ENCODE assay signal across 9 cellular contexts in the genomic region with DNA sequence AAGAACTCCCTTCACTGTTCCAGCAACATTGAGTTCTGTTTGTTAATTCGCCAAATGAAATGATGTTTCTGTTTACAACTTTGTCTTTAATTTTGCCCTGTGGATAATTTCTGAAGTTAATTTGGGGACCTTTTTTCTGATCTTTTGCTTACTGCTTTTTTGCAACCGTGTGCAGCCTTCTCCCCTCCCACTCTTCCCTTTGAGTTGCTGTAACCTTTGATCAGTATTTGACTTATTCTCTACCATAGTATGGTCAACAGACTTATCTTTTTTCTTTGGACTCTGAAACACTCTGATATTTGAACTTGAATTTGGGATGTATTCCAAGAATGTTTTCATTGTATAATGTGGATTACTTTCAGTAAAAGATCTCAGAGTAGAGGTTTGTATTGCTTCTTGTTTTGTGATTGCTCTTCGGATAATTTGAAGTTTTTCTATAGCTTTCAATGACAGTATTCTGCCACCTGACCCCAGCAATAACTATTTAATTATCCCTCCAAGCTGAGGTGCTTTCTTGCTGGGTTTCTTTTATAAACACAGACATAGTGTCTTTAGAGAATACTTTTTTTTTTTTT. TPM values are rescaled to one million over a fixed set of nuclear protein-coding genes. Genes with fewer than 3 reads are reported as not detected.
DNase-seq lines count a peak whose midpoint lies in the region; ATAC-seq and TF ChIP-seq lines count a peak whose summit lies in the region.
"Had no signal": no experiment of that assay in that cellular context is flagged by ENCODE, and none has a peak within 500 bp of the region (broad histone marks: within the 10 kb centered on the region; RNA-seq: fewer than 3 reads in every experiment).

No MANE protein-coding gene starts in this region.

- peak overlapping the region; percentile 78 for H3K4me2 ChIP-seq in fibroblast of lung (ENCODE audit: extremely low read depth, insufficient read depth, low read length)

- H3K9me3 ChIP-seq in RWPE2 (ENCODE audit: severe bottlenecking), result no peaks in the 10 kb centered on the region
- H3K9me3 ChIP-seq in fibroblast of lung (ENCODE audit: control insufficient read depth, insufficient read depth, low read depth, low read length), result no peaks in the 10 kb centered on the region

- H3K4me3 ChIP-seq in GM12865 (ENCODE audit: low read depth, low read length), result peak overlapping the region; percentile 96
- peak overlapping the region; percentile 77 for H3K4me3 ChIP-seq in RWPE2 (ENCODE audit: severe bottlenecking)
- peak overlapping the region; percentile 56 to 94 (median 78) for H3K4me3 ChIP-seq in fibroblast of lung (replicated peaks in 1 of 4; ENCODE audit: control extremely low read depth in 1 of 4, insufficient read depth in 1 of 4, low read depth in 3 of 4, low read length in 4 of 4)
- H3K4me3 ChIP-seq in retinal pigment epithelial cell (ENCODE audit: low read length), result peak overlapping the region; percentile 85

- H3K27ac ChIP-seq in RWPE2 (ENCODE audit: poor library complexity, severe bottlenecking) (peak overlapping the region; percentile 89), fibroblast of lung (ENCODE audit: insufficient read depth, low read length) (no peak overlapping the region)

- TF ChIP-seq CTCF in GM12865 (IDR thresholded peaks at IDR 0.05; ENCODE audit: insufficient read depth, low read depth, low read length, missing control alignments), result no peak
- no peak for TF ChIP-seq CTCF in RWPE2 (IDR thresholded peaks at IDR 0.05; ENCODE audit: poor library complexity, severe bottlenecking)
- no peak for TF ChIP-seq CTCF in fibroblast of lung (conservative IDR thresholded peaks at IDR 0.05 in 1 of 2, IDR thresholded peaks at IDR 0.05 in 1 of 2; ENCODE audit: low read depth in 1 of 2, low read length in 2 of 2)
- TF ChIP-seq CTCF in retinal pigment epithelial cell (conservative IDR thresholded peaks at IDR 0.05; ENCODE audit: low read depth, low read length), result no peak
- TF ChIP-seq CTCF in GM10248 (IDR thresholded peaks at IDR 0.05; ENCODE audit: control extremely low read depth, extremely low read depth, low read depth, missing control alignments), result no peak

- ATAC-seq in RWPE2 (ENCODE audit: low read depth), result no peak
- no peak for ATAC-seq in GM18517 (IDR thresholded peaks at IDR 0.05; ENCODE audit: unreplicated experiment)

- no peak overlapping the region for H3K9ac ChIP-seq in fibroblast of lung (ENCODE audit: insufficient read depth, low read length)

- H3K4me1 ChIP-seq in RWPE2 (ENCODE audit: insufficient read depth, poor library complexity, severe bottlenecking), result peaks cover 21% of the 10 kb centered on the region
- H3K4me1 ChIP-seq in fibroblast of lung (ENCODE audit: control insufficient read depth, extremely low read depth, insufficient read depth, low read length), result peaks cover 2% of the 10 kb centered on the region

- no peaks in the 10 kb centered on the region for H3K27me3 ChIP-seq in RWPE2 (ENCODE audit: insufficient read depth, poor library complexity, severe bottlenecking)
- no peaks in the 10 kb centered on the region for H3K27me3 ChIP-seq in fibroblast of lung (ENCODE audit: control insufficient read depth, insufficient read depth, low read length)

- no peaks in the 10 kb centered on the region for H4K20me1 ChIP-seq in fibroblast of lung (ENCODE audit: control insufficient read depth, extremely low read depth, insufficient read depth, low read length)

- CTCF ChIA-PET in GM10248 (lab: Yijun Ruan, JAX), result interaction anchor here (0.9 to 2.4 kb wide), 2 partner anchors 8 to 479 kb away, joined by 3 to 9 read pairs; no protein-coding TSS in a partner anchor

- POLR2A ChIA-PET in GM10248 (lab: Yijun Ruan, JAX), result interaction anchor here (0.6 kb wide), 1 partner anchor 65 kb away, joined by 3 read pairs; no protein-coding TSS in a partner anchor

- DNase-seq in GM12865 (ENCODE audit: low read depth) (no peak), RWPE2 (ENCODE audit: low spot score) (no peak), fibroblast of lung (ENCODE audit: low read depth in 2 of 2) (no peak), retinal pigment epithelial cell (ENCODE audit: low read depth) (no peak), NCI-H524 treated with DMSO at 0.1 percent for 48 hours (lab: John Stamatoyannopoulos, UW) (no peak), NCI-H1930 (lab: John Stamatoyannopoulos, UW) (no peak), GM10248 (ENCODE audit: extremely low spot score) (no peak)
- DNase-seq: activated CD4-positive, alpha-beta T cell treated with anti-CD3 and anti-CD28 coated beads for 1 hour had no signal

- peaks cover 41% of the 10 kb centered on the region for H3K79me2 ChIP-seq in fibroblast of lung (ENCODE audit: control insufficient read depth, insufficient read depth, low read length)

- no peak overlapping the region for H2AFZ ChIP-seq in fibroblast of lung (ENCODE audit: low read length)

- peaks cover 30% of the 10 kb centered on the region for H3K36me3 ChIP-seq in RWPE2 (ENCODE audit: low read depth)
- peaks cover 5% of the 10 kb centered on the region for H3K36me3 ChIP-seq in fibroblast of lung (ENCODE audit: control insufficient read depth, insufficient read depth, low read length)

RNA-seq across cellular contexts. Expression of a gene that starts 1.7 kb away (rescaled TPM):
- total RNA-seq in fibroblast of lung, result 30.2 and 30.8 TPM in 2 replicates
- polyA plus RNA-seq in fibroblast of lung, result 43.4 and 54.3 TPM in 2 replicates
- polyA plus RNA-seq in fibroblast of lung (2012), result 33.9 and 35.6 TPM in 2 replicates
- polyA minus RNA-seq in fibroblast of lung (ENCODE audit: low replicate concordance), result 27.2 and 32.6 TPM in 2 replicates

RNA-seq across cellular contexts. Expression of a gene that starts 46.2 kb away (rescaled TPM):
- total RNA-seq in fibroblast of lung, result under 0.01 TPM in 1 of 2 replicates, not detected in the other
- polyA plus RNA-seq in fibroblast of lung, result 0.07 TPM in 1 of 2 replicates, not detected in the other
- polyA plus RNA-seq in fibroblast of lung (2012), result 0.12 TPM in 1 of 2 replicates, not detected in the other
- 0.27 TPM in 1 of 2 replicates, not detected in the other for polyA minus RNA-seq in fibroblast of lung (ENCODE audit: low replicate concordance)

RNA-seq across cellular contexts. Expression of a gene that starts 57.2 kb away (rescaled TPM):
- total RNA-seq in fibroblast of lung, result 3.1 and 5.4 TPM in 2 replicates
- 4.8 and 8.8 TPM in 2 replicates for polyA plus RNA-seq in fibroblast of lung
- polyA plus RNA-seq in fibroblast of lung (2012), result 4.1 and 7.5 TPM in 2 replicates
- 0.90 and 2.0 TPM in 2 replicates for polyA minus RNA-seq in fibroblast of lung (ENCODE audit: low replicate concordance)

RNA-seq across cellular contexts. Expression of a gene that starts 57.3 kb away (rescaled TPM):
- total RNA-seq in fibroblast of lung, result 7.2 and 7.8 TPM in 2 replicates
- polyA plus RNA-seq in fibroblast of lung, result 12.5 and 17.1 TPM in 2 replicates
- 11.5 and 16.5 TPM in 2 replicates for polyA plus RNA-seq in fibroblast of lung (2012)
- 0.51 and 2.7 TPM in 2 replicates for polyA minus RNA-seq in fibroblast of lung (ENCODE audit: low replicate concordance)
